In genomic region chr12:12725956-12726542, GRCh38 we compare ENCODE assay signal across 8 cellular contexts. TPM values are rescaled to one million over a fixed set of nuclear protein-coding genes. Genes with fewer than 3 reads are reported as not detected.
DNase-seq lines count a peak whose midpoint lies in the region; ATAC-seq and TF ChIP-seq lines count a peak whose summit lies in the region.

No MANE protein-coding gene starts in this region.

- peak overlapping the region; percentile 34 for H3K4ac ChIP-seq in trophoblast cell (ENCODE audit: low read depth, low read length)

- no peak overlapping the region for H2AK5ac ChIP-seq in trophoblast cell (ENCODE audit: low read length)

- peak overlapping the region; percentile 76 for H3K18ac ChIP-seq in trophoblast cell (ENCODE audit: low read length)

- peak overlapping the region; percentile 83 for H3K4me2 ChIP-seq in OCI-LY3 (ENCODE audit: low read length)
- peak overlapping the region; percentile 99 for H3K4me2 ChIP-seq in trophoblast cell (ENCODE audit: low read length)

- peak overlapping the region; percentile 77 for H3K4me3 ChIP-seq in GM12864 (ENCODE audit: low read depth, low read length)
- H3K4me3 ChIP-seq in OCI-LY3 (ENCODE audit: low read length) = peak overlapping the region; percentile 85
- H3K4me3 ChIP-seq in epithelial cell of proximal tubule (ENCODE audit: low read depth, low read length) = peak overlapping the region; percentile 80
- H3K4me3 ChIP-seq in trophoblast cell (ENCODE audit: low read depth, low read length) = peak overlapping the region; percentile 86

- H2BK12ac ChIP-seq in trophoblast cell (ENCODE audit: low read length) = peak overlapping the region; percentile 5

- TF ChIP-seq CTCF in GM12864 (IDR thresholded peaks at IDR 0.05; ENCODE audit: low read depth, low read length, missing control alignments) (no peak), OCI-LY3 (IDR thresholded peaks at IDR 0.05; ENCODE audit: low read depth, low read length) (no peak), epithelial cell of proximal tubule (conservative IDR thresholded peaks at IDR 0.05; ENCODE audit: low read depth, low read length) (no peak)

- no peaks in the 10 kb centered on the region for H3K27me3 ChIP-seq in OCI-LY3 (ENCODE audit: low read depth, low read length)
- H3K27me3 ChIP-seq in trophoblast cell (ENCODE audit: insufficient read depth, low read length) = no peaks in the 10 kb centered on the region

- ATAC-seq in HG02885 (IDR thresholded peaks at IDR 0.05; ENCODE audit: poor library complexity, unreplicated experiment) (no peak), GM19395 (IDR thresholded peaks at IDR 0.05; ENCODE audit: unreplicated experiment) (no peak), GM21529 (IDR thresholded peaks at IDR 0.05; ENCODE audit: unreplicated experiment) (no peak)

- H3K36me3 ChIP-seq in OCI-LY3 (replicated peaks; ENCODE audit: low read depth, low read length) (peaks cover 13% of the 10 kb centered on the region), trophoblast cell (ENCODE audit: control insufficient read depth in 1 of 2, insufficient read depth in 2 of 2, low read length in 2 of 2) (no peaks in the 10 kb centered on the region)

- H3K23ac ChIP-seq in trophoblast cell (ENCODE audit: low read length) = no peak overlapping the region

- H3K9me3 ChIP-seq in OCI-LY3 (ENCODE audit: insufficient read depth, low read length) (no peaks in the 10 kb centered on the region), trophoblast cell (ENCODE audit: insufficient read depth, low read depth, low read length) (no peaks in the 10 kb centered on the region)

- DNase-seq in GM12864 (ENCODE audit: low read depth) = no peak
- DNase-seq in epithelial cell of proximal tubule (ENCODE audit: low read depth) = no peak
- DNase-seq in trophoblast cell = no peak
- DNase-seq in ACHN = no peak

- whole genome bisulfite sequencing in trophoblast cell (ENCODE audit: extremely low coverage, insufficient coverage, insufficient read length) = no CpG with 5 or more reads among the region's 26 CpGs

- peaks cover 19% of the 10 kb centered on the region for H3K79me1 ChIP-seq in trophoblast cell (ENCODE audit: low read length)

- H2BK120ac ChIP-seq in trophoblast cell (ENCODE audit: insufficient read depth, low read length, poor library complexity) = no peak overlapping the region

- H3K14ac ChIP-seq in trophoblast cell (ENCODE audit: low read length) = peak overlapping the region; percentile 35

- H3K27ac ChIP-seq in OCI-LY3 (ENCODE audit: low read length) = peak overlapping the region; percentile 96
- peak overlapping the region; percentile 83 for H3K27ac ChIP-seq in trophoblast cell (ENCODE audit: low read depth, low read length)

- H2AFZ ChIP-seq in OCI-LY3 (ENCODE audit: low read depth, low read length) = peak overlapping the region; percentile 34
- H2AFZ ChIP-seq in trophoblast cell (ENCODE audit: insufficient read depth, low read length, poor library complexity) = peak overlapping the region; percentile 61

- H3K9ac ChIP-seq in OCI-LY3 (ENCODE audit: low read length) (peak overlapping the region; percentile 98), trophoblast cell (ENCODE audit: low read length) (peak overlapping the region; percentile 57)

- H4K91ac ChIP-seq in trophoblast cell (ENCODE audit: low read depth, low read length) = peak overlapping the region; percentile 66

- H4K20me1 ChIP-seq in OCI-LY3 (ENCODE audit: insufficient read depth, low read length) = 0 out of 2 replicates have a peak, but pooled peaks cover 3% of the 10 kb centered on the region

- H4K12ac ChIP-seq in trophoblast cell (ENCODE audit: low read depth, low read length) = no peak overlapping the region

- in situ Hi-C loops in ACHN (cut with HindIII; ENCODE audit: low pct_ligation_motif_present, low pct_unique_long_range_greater_than_20kb, low sequenced_read_pairs) = no loop called here

- H3K4me1 ChIP-seq in OCI-LY3 (ENCODE audit: low read length) (peaks cover 26% of the 10 kb centered on the region), trophoblast cell (ENCODE audit: control insufficient read depth in 1 of 2, insufficient read depth in 2 of 2, low read length in 2 of 2) (peaks cover 0 to 4% of the 10 kb centered on the region in 2 experiments)

- H3K79me2 ChIP-seq in OCI-LY3 (ENCODE audit: low read length) (peaks cover 48% of the 10 kb centered on the region), trophoblast cell (ENCODE audit: control insufficient read depth, insufficient read depth, low read length, poor library complexity) (peaks cover 9% of the 10 kb centered on the region)

- peak overlapping the region; percentile 63 for H4K8ac ChIP-seq in trophoblast cell (ENCODE audit: low read depth, low read length)

- H2BK5ac ChIP-seq in trophoblast cell (ENCODE audit: low read depth, low read length, poor library complexity) = peak overlapping the region; percentile 3

RNA-seq across cellular contexts. Expression of gene CDKN1B, which starts 8.9 kb away (rescaled TPM):
- total RNA-seq in epithelial cell of proximal tubule = 14.3 and 41.7 TPM in 2 replicates
- polyA plus RNA-seq in trophoblast cell (2013) = 14.3 and 15.3 TPM in 2 replicates

RNA-seq across cellular contexts. Expression of gene GPR19, which starts 30.1 kb away (rescaled TPM):
- 0.80 and 1.1 TPM in 2 replicates for total RNA-seq in epithelial cell of proximal tubule
- polyA plus RNA-seq in trophoblast cell (2013) = 3.1 and 3.5 TPM in 2 replicates

RNA-seq across cellular contexts. Expression of gene APOLD1, which starts 59.4 kb away (rescaled TPM):
- total RNA-seq in epithelial cell of proximal tubule = 1.5 and 3.1 TPM in 2 replicates
- 0.39 and 0.44 TPM in 2 replicates for polyA plus RNA-seq in trophoblast cell (2013)
